Comparison of ENCODE assay signal across 30 cellular contexts in the genomic region with DNA sequence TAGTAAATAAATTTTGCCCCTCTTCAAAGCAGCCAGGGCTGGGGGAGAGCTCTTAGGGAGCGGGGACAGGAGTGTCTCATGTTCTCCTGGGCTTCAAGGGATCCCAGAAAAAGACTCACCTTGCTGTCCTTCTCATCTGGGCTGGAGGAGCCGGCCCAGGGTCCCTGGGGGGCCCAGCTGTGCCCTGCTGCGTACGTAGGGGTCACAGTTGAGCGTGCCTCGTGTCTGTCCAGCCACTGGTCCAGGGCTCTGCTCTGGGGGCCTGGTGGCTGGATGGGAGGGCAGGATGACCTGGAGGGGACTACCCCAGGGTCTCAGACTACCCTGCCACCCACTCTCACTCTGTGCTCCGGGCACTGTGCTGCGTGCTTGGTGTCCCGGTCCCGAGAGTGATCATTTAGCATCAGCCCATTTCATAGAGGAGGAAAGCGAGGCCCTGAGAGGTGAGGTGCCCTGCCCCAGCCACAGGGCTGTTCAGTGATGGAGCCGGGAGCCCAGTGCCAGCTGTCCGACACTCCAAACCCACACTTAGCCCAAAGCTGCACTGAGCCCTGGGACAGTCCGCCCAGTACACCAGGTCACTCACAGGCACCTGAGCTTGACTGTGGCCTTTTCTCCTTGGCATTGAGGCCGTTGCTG.
"Had no signal": no experiment of that assay in that cellular context is flagged by ENCODE, and none has a peak within 500 bp of the region (broad histone marks: within the 10 kb centered on the region; RNA-seq: fewer than 3 reads in every experiment).

No MANE protein-coding gene starts in this region.

- ATAC-seq: activated CD4-positive, CD25-positive, alpha-beta regulatory T cell treated with anti-CD3 and anti-CD28 coated beads, Interleukin-2, amount 50 U/mL, for 24 hours; activated naive CD8-positive, alpha-beta T cell treated with anti-CD3 and anti-CD28 coated beads, Interleukin-2, amount 50 U/mL, for 24 hours; left lung; lower lobe of right lung; right cardiac atrium; stimulated activated naive CD8-positive, alpha-beta T cell treated with anti-CD3 and anti-CD28 coated beads, Interleukin-15, Interleukin-2, amounts not matched to agents 100 U/mL and 50 U/mL, for 24 hours had no signal

- FAIRE-seq: colon had no signal

- H3K27ac ChIP-seq: breast epithelium, left lung, lower lobe of right lung, thoracic aorta, uterus, WERI-Rb-1 had no signal

- H3K36me3 Mint-ChIP-seq: type B pancreatic cell had no signal

- H3K4me1 Mint-ChIP-seq: nephron had no signal

- H3K36me3 ChIP-seq: breast epithelium, left lung, lower lobe of right lung, thoracic aorta, uterus, WERI-Rb-1 had no signal

- H3K27ac Mint-ChIP-seq: activated naive CD8-positive, alpha-beta T cell treated with anti-CD3 and anti-CD28 coated beads, Interleukin-2, amount 50 U/mL, for 24 hours; activated T-cell treated with anti-CD3 and anti-CD28 coated beads, Interleukin-2, amount 50 U/mL, for 24 hours; T-helper 1 cell treated with Interleukin-12 subunit alpha and Interleukin-12 subunit beta and Interleukin-4 antibody, amounts not matched to agents 30 μg/mL and 1 μg/mL, for 36 hours; type B pancreatic cell had no signal

- H3K9me3 Mint-ChIP-seq: activated naive CD8-positive, alpha-beta T cell treated with anti-CD3 and anti-CD28 coated beads, Interleukin-2, amount 50 U/mL, for 24 hours; activated T-cell treated with anti-CD3 and anti-CD28 coated beads, Interleukin-2, amount 50 U/mL, for 24 hours; nephron; T-helper 1 cell treated with Interleukin-12 subunit alpha and Interleukin-12 subunit beta and Interleukin-4 antibody, amounts not matched to agents 30 μg/mL and 1 μg/mL, for 36 hours; type B pancreatic cell had no signal

- H3K4me3 ChIP-seq: breast epithelium, left lung, lower lobe of right lung, thoracic aorta, uterus had no signal

- H3K4me3 Mint-ChIP-seq: activated naive CD8-positive, alpha-beta T cell treated with anti-CD3 and anti-CD28 coated beads, Interleukin-2, amount 50 U/mL, for 24 hours; activated T-cell treated with anti-CD3 and anti-CD28 coated beads, Interleukin-2, amount 50 U/mL, for 24 hours; nephron; T-helper 1 cell treated with Interleukin-12 subunit alpha and Interleukin-12 subunit beta and Interleukin-4 antibody, amounts not matched to agents 30 μg/mL and 1 μg/mL, for 36 hours; type B pancreatic cell had no signal

- H3K9me3 ChIP-seq: breast epithelium, left lung, lower lobe of right lung, thoracic aorta, uterus had no signal

- DNase-seq: activated CD4-positive, alpha-beta T cell treated with anti-CD3 and anti-CD28 coated beads for 48 hours; activated CD4-positive, alpha-beta T cell treated with anti-CD3 and anti-CD28 coated beads, Interleukin-2, amount 50 U/mL, for 48 hours; activated CD8-positive, alpha-beta memory T cell treated with anti-CD3 and anti-CD28 coated beads, Interleukin-2, amount 50 U/mL, for 48 hours; activated gamma-delta T cell treated with Interleukin-2 at 50 U/mL for 16 hours; activated naive CD4-positive, alpha-beta T cell treated with anti-CD3 and anti-CD28 coated beads, Interleukin-2, amount 50 U/mL, for 16 hours; activated naive CD8-positive, alpha-beta T cell treated with anti-CD3 and anti-CD28 coated beads, Interleukin-2, amount 50 U/mL, for 24 hours; activated T-cell treated with anti-CD3 and anti-CD28 coated beads, Interleukin-2, amount 50 U/mL, for 24 hours; amygdala; effector memory CD4-positive, alpha-beta T cell; erythroblast; head of caudate nucleus; hypothalamus; left lung; lower lobe of right lung; mesenchymal stem cell; posterior cingulate gyrus; right cardiac atrium; stimulated activated CD4-positive, alpha-beta T cell treated with anti-CD3 and anti-CD28 coated beads, Interleukin-12 subunit alpha, Interleukin-12 subunit beta, amount 100 ng/mL, for 4 hours; stimulated activated CD4-positive, alpha-beta T cell treated with anti-CD3 and anti-CD28 coated beads, Interleukin-4, amount 100 ng/mL, for 1 hour; stimulated activated naive CD8-positive, alpha-beta T cell treated with anti-CD3 and anti-CD28 coated beads, Interleukin-15, Interleukin-2, amounts not matched to agents 100 U/mL and 50 U/mL, for 24 hours; T-helper 9 cell; uterus; WERI-Rb-1 had no signal

- H3K27me3 ChIP-seq: uterus had no signal

- H3K4me1 ChIP-seq: breast epithelium had no signal
